8 cellular contexts compared by ENCODE assay signal in the genomic region with DNA sequence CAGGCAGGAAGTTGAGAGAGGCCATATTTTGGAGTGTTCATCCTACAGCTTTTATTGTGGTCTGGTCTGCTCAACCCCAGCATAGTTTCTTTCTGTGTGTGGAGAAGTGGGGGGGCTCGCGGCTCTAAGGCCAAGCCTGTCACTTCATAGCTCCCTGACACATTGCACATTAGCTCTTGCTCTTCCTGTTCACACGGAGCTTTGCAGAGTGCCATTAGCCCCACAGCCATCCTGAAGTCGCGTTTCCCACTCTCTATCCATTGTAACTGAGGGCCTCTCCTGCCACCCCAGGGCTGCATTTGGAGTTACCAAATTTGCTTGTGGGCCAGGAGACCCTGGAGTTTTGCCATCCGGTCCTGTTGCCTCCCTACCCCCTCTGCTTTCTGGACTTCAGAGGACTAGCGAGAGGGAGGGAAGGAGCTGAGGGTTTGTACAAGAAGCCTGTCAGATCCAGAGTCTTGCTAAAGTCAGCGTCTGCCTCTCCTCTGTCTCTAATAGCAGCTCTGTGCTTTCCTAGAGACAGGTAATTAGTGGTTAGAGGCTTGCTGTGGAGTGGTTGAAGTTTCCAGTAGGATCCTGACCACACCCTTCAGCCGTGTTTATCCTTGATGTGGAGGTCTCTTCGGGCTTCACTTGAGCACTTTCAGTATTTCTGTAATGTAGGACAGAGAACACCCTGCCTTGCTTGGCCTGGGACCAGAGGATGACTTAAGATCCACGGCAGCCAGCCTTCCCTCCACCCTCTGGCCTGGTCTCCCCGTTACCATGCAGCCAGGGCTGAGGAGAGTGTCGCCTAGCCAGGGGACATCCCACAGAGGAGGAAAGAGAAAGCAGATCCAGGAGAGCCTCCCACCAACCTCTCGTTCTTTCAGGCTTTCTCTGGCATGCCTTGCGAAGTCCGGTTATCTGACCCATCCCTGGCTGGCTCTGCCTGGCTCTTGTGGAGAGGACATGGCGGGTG. TPM values are rescaled to one million over a fixed set of nuclear protein-coding genes. Genes with fewer than 3 reads are reported as not detected.
DNase-seq lines count a peak whose midpoint lies in the region; ATAC-seq and TF ChIP-seq lines count a peak whose summit lies in the region.

No MANE protein-coding gene starts in this region.

- H3K27me3 ChIP-seq in CD4-positive, alpha-beta T cell (ENCODE audit: control insufficient read depth, insufficient read depth, low read length) = no peaks in the 10 kb centered on the region
- no peaks in the 10 kb centered on the region for H3K27me3 ChIP-seq in IMR-90 (ENCODE audit: control insufficient read depth, insufficient read depth, low read length)

- ATAC-seq in CD4-positive, alpha-beta T cell (ENCODE audit: poor library complexity) = peak; percentile 39
- ATAC-seq in GM19438 (IDR thresholded peaks at IDR 0.05; ENCODE audit: low read depth, unreplicated experiment) (peak; percentile 19), IMR-90 (ENCODE audit: low read depth) (peak; percentile 87), left ventricle myocardium superior (peak; percentile 94)

- H2AK9ac ChIP-seq in IMR-90 (replicated peaks; ENCODE audit: low read depth, low read length, poor library complexity) = peak overlapping the region; percentile 98

- peaks cover 53% of the 10 kb centered on the region for H3K4me1 Mint-ChIP-seq in CD4-positive, alpha-beta T cell (ENCODE audit: low read depth)
- H3K4me1 Mint-ChIP-seq in activated T-helper 2 cell treated with anti-CD3 and anti-CD28 coated beads, Interferon-gamma antibody, Interleukin-2, Interleukin-4, amounts not matched to agents 10 μg/mL and 5 μg/mL and 100 μg/mL, durations not matched to agents 14 hours and 24 hours and 36 hours (ENCODE audit: low read depth) = peaks cover 39% of the 10 kb centered on the region

- peak overlapping the region; percentile 96 for H4K91ac ChIP-seq in IMR-90 (ENCODE audit: insufficient read depth, low read depth, low read length)

- H3K27ac ChIP-seq in CD4-positive, alpha-beta T cell (ENCODE audit: low read depth, low read length) = peak overlapping the region; percentile 0
- H3K27ac ChIP-seq in IMR-90 (ENCODE audit: insufficient read depth, low read length) = peak overlapping the region; percentile 92
- H3K27ac ChIP-seq in skin epidermis = peak overlapping the region in 20 of 21 experiments; percentile 13 to 92 (median 81)

- H3K79me1 ChIP-seq in IMR-90 (ENCODE audit: low read depth in 1 of 2, low read length in 2 of 2) = peaks cover 4 to 18% of the 10 kb centered on the region in 2 experiments; a peak in 3 of 4 replicates

- peaks cover 18% of the 10 kb centered on the region for H3K9me1 ChIP-seq in IMR-90 (ENCODE audit: insufficient read depth, low read length)

- H3K9ac ChIP-seq in IMR-90 (ENCODE audit: low read depth, low read length) = peak overlapping the region; percentile 78

- no TSS peak for BruUV-seq in IMR-90 (replicated peaks; lab: Mats Ljungman, UMichigan)

- peaks cover 4% of the 10 kb centered on the region for H3K9me3 Mint-ChIP-seq in CD4-positive, alpha-beta T cell
- H3K9me3 Mint-ChIP-seq in activated T-helper 2 cell treated with anti-CD3 and anti-CD28 coated beads, Interferon-gamma antibody, Interleukin-2, Interleukin-4, amounts not matched to agents 10 μg/mL and 5 μg/mL and 100 μg/mL, durations not matched to agents 14 hours and 24 hours and 36 hours = peaks cover 8% of the 10 kb centered on the region

- peak overlapping the region; percentile 93 for H2BK5ac ChIP-seq in IMR-90 (ENCODE audit: low read depth, low read length, poor library complexity, severe bottlenecking)

- peak overlapping the region; percentile 78 for H3K23ac ChIP-seq in IMR-90 (ENCODE audit: low read depth, low read length)

- peak overlapping the region; percentile 78 for H2BK120ac ChIP-seq in IMR-90 (ENCODE audit: low read depth, low read length)

- H3K36me3 Mint-ChIP-seq in CD4-positive, alpha-beta T cell (ENCODE audit: low read depth) = peaks cover 60% of the 10 kb centered on the region
- peaks cover 56% of the 10 kb centered on the region for H3K36me3 Mint-ChIP-seq in activated T-helper 2 cell treated with anti-CD3 and anti-CD28 coated beads, Interferon-gamma antibody, Interleukin-2, Interleukin-4, amounts not matched to agents 10 μg/mL and 5 μg/mL and 100 μg/mL, durations not matched to agents 14 hours and 24 hours and 36 hours (ENCODE audit: low read depth)

- peak overlapping the region; percentile 77 for H3K18ac ChIP-seq in IMR-90 (ENCODE audit: low read depth, low read length)

- peak overlapping the region; percentile 71 for H2BK20ac ChIP-seq in IMR-90 (ENCODE audit: low read depth, low read length)

- intact Hi-C loops in CD4-positive, alpha-beta T cell (cut with DNase I, micrococcal nuclease) = loop anchor here in 1 of 2 experiments (10.0 kb wide), 1 partner anchor 677 kb away; no protein-coding TSS in a partner anchor
- intact Hi-C loops in IMR-90 (cut with micrococcal nuclease) = loop anchor here (1.0 to 10.0 kb wide), 5 partner anchors 14 to 1177 kb away; a partner anchor contains a TSS
- intact Hi-C loops in activated T-helper 2 cell treated with anti-CD3 and anti-CD28 coated beads, Interferon-gamma antibody, Interleukin-2, Interleukin-4, amounts not matched to agents 10 μg/mL and 5 μg/mL and 100 μg/mL, durations not matched to agents 14 hours and 24 hours and 36 hours (cut with micrococcal nuclease) = loop anchor here (2.0 kb wide), 1 partner anchor 35 kb away; no protein-coding TSS in a partner anchor
- intact Hi-C loops in left ventricle myocardium superior (cut with micrococcal nuclease) = loop anchor here (10.0 kb wide), 1 partner anchor 117 kb away; no protein-coding TSS in a partner anchor

- H3K27ac Mint-ChIP-seq in CD4-positive, alpha-beta T cell = peak overlapping the region; percentile 40
- peak overlapping the region; percentile 77 for H3K27ac Mint-ChIP-seq in activated T-helper 2 cell treated with anti-CD3 and anti-CD28 coated beads, Interferon-gamma antibody, Interleukin-2, Interleukin-4, amounts not matched to agents 10 μg/mL and 5 μg/mL and 100 μg/mL, durations not matched to agents 14 hours and 24 hours and 36 hours

- H4K5ac ChIP-seq in IMR-90 (ENCODE audit: low read depth, low read length) = peak overlapping the region; percentile 58

- peak overlapping the region; percentile 78 for H2AK5ac ChIP-seq in IMR-90 (ENCODE audit: low read depth, low read length)

- peak overlapping the region; percentile 91 for H2AFZ ChIP-seq in IMR-90 (replicated peaks; ENCODE audit: low read length, poor library complexity)

- H3K4ac ChIP-seq in IMR-90 (ENCODE audit: low read depth, low read length) = peak overlapping the region; percentile 85

- POLR2A ChIA-PET in CD4-positive, alpha-beta T cell (lab: Charles Lee) = interaction anchor here (0.9 to 1.7 kb wide), 4 partner anchors 12 to 35 kb away, joined by 3 to 11 read pairs (median 7); a partner anchor contains a TSS
- POLR2A ChIA-PET in IMR-90 (lab: Charles Lee; ENCODE audit: unreplicated experiment) = interaction anchor here (0.6 to 1.2 kb wide), 2 partner anchors 14 to 639 kb away, joined by 4 to 7 read pairs; no protein-coding TSS in a partner anchor

- WGBS in IMR-90 (ENCODE audit: extremely low coverage in 2 of 2, insufficient read length in 1 of 2), 2 experiments = 17% methylated on average over 3 of the region's 17 CpGs; no CpG with 5 or more reads in 1 of the 2 experiments

- CTCF ChIA-PET in CD4-positive, alpha-beta T cell (lab: Charles Lee) = interaction anchor here (1.4 kb wide), 1 partner anchor 8 kb away, joined by 9 read pairs; no protein-coding TSS in a partner anchor
- CTCF ChIA-PET in IMR-90 (lab: Yijun Ruan, JAX) = interaction anchor here (1.4 kb wide), 1 partner anchor 162 kb away, joined by 4 read pairs; no protein-coding TSS in a partner anchor

- H3K27me3 Mint-ChIP-seq in CD4-positive, alpha-beta T cell = no peaks in the 10 kb centered on the region
- H3K27me3 Mint-ChIP-seq in activated T-helper 2 cell treated with anti-CD3 and anti-CD28 coated beads, Interferon-gamma antibody, Interleukin-2, Interleukin-4, amounts not matched to agents 10 μg/mL and 5 μg/mL and 100 μg/mL, durations not matched to agents 14 hours and 24 hours and 36 hours (ENCODE audit: low read depth) = no peaks in the 10 kb centered on the region

- no peaks in the 10 kb centered on the region for H3K9me3 ChIP-seq in CD4-positive, alpha-beta T cell (ENCODE audit: control insufficient read depth, low read length)
- H3K9me3 ChIP-seq in IMR-90 (ENCODE audit: control insufficient read depth, insufficient read depth, low read length) = no peaks in the 10 kb centered on the region

- peaks cover 18% of the 10 kb centered on the region for H3K4me1 ChIP-seq in IMR-90 (ENCODE audit: control insufficient read depth, insufficient read depth, low read length)

- dilution Hi-C loops in IMR-90 (cut with HindIII; ENCODE audit: low sequenced_read_pairs, unreplicated experiment) = no loop called here

- in situ Hi-C loops in IMR-90 (cut with MboI; ENCODE audit: low sequenced_read_pairs) = loop anchor here (10.0 to 25.0 kb wide), 3 partner anchors 97 to 1019 kb away; no protein-coding TSS in a partner anchor

- DNase-seq in CD4-positive, alpha-beta T cell = peak in 2 of 10 experiments; percentile 16 to 18
- DNase-seq in IMR-90 = peak; percentile 83
- DNase-seq in activated T-helper 2 cell treated with anti-CD3 and anti-CD28 coated beads, Interferon-gamma antibody, Interleukin-2, Interleukin-4, amounts not matched to agents 10 μg/mL and 5 μg/mL and 100 μg/mL, durations not matched to agents 14 hours and 24 hours and 36 hours (ENCODE audit: low spot score) = no peak
- peak; percentile 83 for DNase-seq in left ventricle myocardium superior
- no peak for DNase-seq in DMS53 (lab: John Stamatoyannopoulos, UW)
- no peak for DNase-seq in NCI-H510A (lab: John Stamatoyannopoulos, UW)

- H3K56ac ChIP-seq in IMR-90 (ENCODE audit: extremely low read depth, insufficient read depth, low read length) = peak overlapping the region; percentile 92; the same call in 1 of the 2 replicates

- H3K4me2 ChIP-seq in IMR-90 (ENCODE audit: low read depth, low read length) = peak overlapping the region; percentile 85

- no peaks in the 10 kb centered on the region for H4K20me1 ChIP-seq in IMR-90 (ENCODE audit: insufficient read depth, low read length)

- no peak for TF ChIP-seq POLR2A in IMR-90 (IDR thresholded peaks at IDR 0.05; ENCODE audit: low read depth, low read length)

- no peaks in the 10 kb centered on the region; the same call in 1 of the 2 replicates for H3K36me3 ChIP-seq in IMR-90 (ENCODE audit: control insufficient read depth, insufficient read depth, low read length)

- peak overlapping the region; percentile 2; the same call in 1 of the 2 replicates for H3K4me3 ChIP-seq in IMR-90 (ENCODE audit: insufficient read depth, low read depth, low read length)
- peak overlapping the region in 2 of 7 experiments; percentile 1 to 12 for H3K4me3 ChIP-seq in skin epidermis

- peak overlapping the region; percentile 12 for H3K4me3 Mint-ChIP-seq in CD4-positive, alpha-beta T cell
- H3K4me3 Mint-ChIP-seq in activated T-helper 2 cell treated with anti-CD3 and anti-CD28 coated beads, Interferon-gamma antibody, Interleukin-2, Interleukin-4, amounts not matched to agents 10 μg/mL and 5 μg/mL and 100 μg/mL, durations not matched to agents 14 hours and 24 hours and 36 hours (ENCODE audit: low read depth) = peak overlapping the region; percentile 45

- H3K14ac ChIP-seq in IMR-90 (replicated peaks; ENCODE audit: low read depth, low read length) = peak overlapping the region; percentile 61

- TF ChIP-seq RAD21 in IMR-90 (IDR thresholded peaks at IDR 0.05; ENCODE audit: low read length) = no peak

- H2BK15ac ChIP-seq in IMR-90 (ENCODE audit: low read depth, low read length) = peak overlapping the region; percentile 96

- peak overlapping the region; percentile 71 to 86 for H4K8ac ChIP-seq in IMR-90 (ENCODE audit: low read depth in 2 of 2, low read length in 2 of 2)

- TF ChIP-seq CTCF in CD4-positive, alpha-beta T cell (IDR thresholded peaks at IDR 0.05) = no peak
- no peak for TF ChIP-seq CTCF in IMR-90 (conservative IDR thresholded peaks at IDR 0.05; ENCODE audit: low read depth, low read length)

RNA-seq across cellular contexts. Expression of a gene that starts 14.1 kb away (rescaled TPM):
- 1 to 10 TPM; 6.2 to 6.3 TPM for total RNA-seq in CD4-positive, alpha-beta T cell
- total RNA-seq in IMR-90 (2012; rRNA removed) (18.6 and 19.7 TPM in 2 replicates), left ventricle myocardium superior (11.1 TPM)
- polyA plus RNA-seq in IMR-90 (2012; rRNA removed) = 34.8 and 35.0 TPM in 2 replicates
- 26.7 and 31.4 TPM in 2 replicates for polyA plus RNA-seq in IMR-90 (2012; cell fraction: cytosol; rRNA removed)
- 12.2 and 12.5 TPM in 2 replicates for polyA plus RNA-seq in IMR-90 (2012; cell fraction: nucleus; rRNA removed; ENCODE audit: low replicate concordance)
- 39.8 and 42.1 TPM in 2 replicates for total RNA-seq in activated T-helper 2 cell treated with anti-CD3 and anti-CD28 coated beads, Interferon-gamma antibody, Interleukin-2, Interleukin-4, amounts not matched to agents 10 μg/mL and 5 μg/mL and 100 μg/mL, durations not matched to agents 14 hours and 24 hours and 36 hours

RNA-seq across cellular contexts. Expression of a gene that starts 35.1 kb away (rescaled TPM):
- 1 to 10 TPM; 7.7 to 7.9 TPM for total RNA-seq in CD4-positive, alpha-beta T cell
- 3.0 and 3.6 TPM in 2 replicates for total RNA-seq in IMR-90 (2012; rRNA removed)
- 6.4 and 7.4 TPM in 2 replicates for polyA plus RNA-seq in IMR-90 (2012; rRNA removed)
- 4.4 and 5.8 TPM in 2 replicates for polyA plus RNA-seq in IMR-90 (2012; cell fraction: cytosol; rRNA removed)
- polyA plus RNA-seq in IMR-90 (2012; cell fraction: nucleus; rRNA removed; ENCODE audit: low replicate concordance) = 5.1 and 8.0 TPM in 2 replicates
- total RNA-seq in activated T-helper 2 cell treated with anti-CD3 and anti-CD28 coated beads, Interferon-gamma antibody, Interleukin-2, Interleukin-4, amounts not matched to agents 10 μg/mL and 5 μg/mL and 100 μg/mL, durations not matched to agents 14 hours and 24 hours and 36 hours = 15.9 TPM in 2 replicates
- total RNA-seq in left ventricle myocardium superior = 7.8 TPM

RNA-seq across cellular contexts. Expression of a gene that starts 37.5 kb away (rescaled TPM):
- 1 to 10 TPM; 1.6 TPM for total RNA-seq in CD4-positive, alpha-beta T cell
- total RNA-seq in IMR-90 (2012; rRNA removed) = 12.5 and 17.0 TPM in 2 replicates
- polyA plus RNA-seq in IMR-90 (2012; rRNA removed) = 18.3 and 19.7 TPM in 2 replicates
- 19.6 and 25.9 TPM in 2 replicates for polyA plus RNA-seq in IMR-90 (2012; cell fraction: cytosol; rRNA removed)
- polyA plus RNA-seq in IMR-90 (2012; cell fraction: nucleus; rRNA removed; ENCODE audit: low replicate concordance) = 12.5 and 20.7 TPM in 2 replicates
- total RNA-seq in activated T-helper 2 cell treated with anti-CD3 and anti-CD28 coated beads, Interferon-gamma antibody, Interleukin-2, Interleukin-4, amounts not matched to agents 10 μg/mL and 5 μg/mL and 100 μg/mL, durations not matched to agents 14 hours and 24 hours and 36 hours = 12.4 and 14.4 TPM in 2 replicates
- total RNA-seq in left ventricle myocardium superior = 45.4 TPM

RNA-seq across cellular contexts. Expression of a gene that starts 49.0 kb away (rescaled TPM):
- 10 to 100 TPM; 25.3 to 29.0 TPM for total RNA-seq in CD4-positive, alpha-beta T cell
- total RNA-seq in IMR-90 (2012; rRNA removed) (15.1 and 15.3 TPM in 2 replicates), left ventricle myocardium superior (29.1 TPM)
- 28.3 and 28.8 TPM in 2 replicates for polyA plus RNA-seq in IMR-90 (2012; rRNA removed)
- polyA plus RNA-seq in IMR-90 (2012; cell fraction: cytosol; rRNA removed) = 15.9 and 25.4 TPM in 2 replicates
- polyA plus RNA-seq in IMR-90 (2012; cell fraction: nucleus; rRNA removed; ENCODE audit: low replicate concordance) = 49.6 and 75.7 TPM in 2 replicates
- total RNA-seq in activated T-helper 2 cell treated with anti-CD3 and anti-CD28 coated beads, Interferon-gamma antibody, Interleukin-2, Interleukin-4, amounts not matched to agents 10 μg/mL and 5 μg/mL and 100 μg/mL, durations not matched to agents 14 hours and 24 hours and 36 hours = 48.7 and 52.3 TPM in 2 replicates

RNA-seq across cellular contexts. Expression of a gene that starts 49.3 kb away (rescaled TPM):
- 100 to 1,000 TPM; 198 to 206 TPM for total RNA-seq in CD4-positive, alpha-beta T cell
- total RNA-seq in IMR-90 (2012; rRNA removed) (105 and 108 TPM in 2 replicates), left ventricle myocardium superior (68.6 TPM)
- polyA plus RNA-seq in IMR-90 (2012; rRNA removed) = 126 and 131 TPM in 2 replicates
- polyA plus RNA-seq in IMR-90 (2012; cell fraction: cytosol; rRNA removed) = 88.5 and 95.3 TPM in 2 replicates
- polyA plus RNA-seq in IMR-90 (2012; cell fraction: nucleus; rRNA removed; ENCODE audit: low replicate concordance) = 126 and 190 TPM in 2 replicates
- total RNA-seq in activated T-helper 2 cell treated with anti-CD3 and anti-CD28 coated beads, Interferon-gamma antibody, Interleukin-2, Interleukin-4, amounts not matched to agents 10 μg/mL and 5 μg/mL and 100 μg/mL, durations not matched to agents 14 hours and 24 hours and 36 hours = 175 and 177 TPM in 2 replicates

Comparison
In these comparisons a context has a peak if more than half of its experiments do, and no peak if none do; other contexts are left out.
1. ATAC-seq: peak in every context shown above with its lines; median percentile 94 in left ventricle myocardium superior; 87 in IMR-90; 39 in CD4-positive, alpha-beta T cell; 19 in GM19438.
2. DNase-seq: peak in IMR-90 (single experiment) and left ventricle myocardium superior (single experiment); none in activated T-helper 2 cell treated with anti-CD3 and anti-CD28 coated beads, Interferon-gamma antibody, Interleukin-2, Interleukin-4, amounts not matched to agents 10 μg/mL and 5 μg/mL and 100 μg/mL, durations not matched to agents 14 hours and 24 hours and 36 hours (single experiment), DMS53 (single experiment) and NCI-H510A (single experiment).
3. H3K27ac ChIP-seq: peak in every context shown above with its lines; median percentile 92 in IMR-90; 81 in skin epidermis; 0 in CD4-positive, alpha-beta T cell.